1 cellular context compared by ENCODE assay signal in the genomic region with DNA sequence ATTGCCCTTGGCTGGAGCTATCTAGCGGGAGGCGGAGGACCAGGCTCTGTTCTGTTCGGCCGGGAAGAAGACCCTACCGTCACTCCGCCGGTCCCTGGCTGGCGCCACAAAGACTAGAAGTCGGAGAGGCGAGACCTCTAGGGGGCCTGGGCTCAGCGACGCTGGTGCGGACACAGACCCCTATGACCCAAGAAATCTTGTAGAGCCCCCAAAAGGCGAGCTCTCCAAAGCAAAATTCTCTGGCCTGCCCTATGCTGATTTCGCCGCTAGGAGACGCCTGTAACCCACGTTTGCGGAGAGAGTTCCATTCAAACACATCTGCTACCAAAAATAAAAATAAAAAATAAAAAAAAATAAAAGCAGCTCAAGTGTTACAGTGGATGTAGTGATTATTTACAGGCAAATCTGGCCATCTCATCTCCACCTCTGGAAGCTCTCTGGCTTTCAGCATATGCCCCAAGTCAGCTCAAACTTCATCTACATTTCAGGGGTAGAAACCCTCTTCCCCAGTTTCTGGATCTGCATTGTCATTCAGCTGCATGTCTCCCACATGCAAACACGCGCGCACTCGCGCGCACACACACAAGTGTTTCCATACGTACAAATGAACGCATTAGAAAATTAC.
TF ChIP-seq lines count a peak whose summit lies in the region.

No MANE protein-coding gene starts in this region.

TF ChIP-seq in K562, 482 proteins besides CTCF, POLR2A, EP300 and RAD21 (continued from another document):
- TF ChIP-seq, protein P1, sequence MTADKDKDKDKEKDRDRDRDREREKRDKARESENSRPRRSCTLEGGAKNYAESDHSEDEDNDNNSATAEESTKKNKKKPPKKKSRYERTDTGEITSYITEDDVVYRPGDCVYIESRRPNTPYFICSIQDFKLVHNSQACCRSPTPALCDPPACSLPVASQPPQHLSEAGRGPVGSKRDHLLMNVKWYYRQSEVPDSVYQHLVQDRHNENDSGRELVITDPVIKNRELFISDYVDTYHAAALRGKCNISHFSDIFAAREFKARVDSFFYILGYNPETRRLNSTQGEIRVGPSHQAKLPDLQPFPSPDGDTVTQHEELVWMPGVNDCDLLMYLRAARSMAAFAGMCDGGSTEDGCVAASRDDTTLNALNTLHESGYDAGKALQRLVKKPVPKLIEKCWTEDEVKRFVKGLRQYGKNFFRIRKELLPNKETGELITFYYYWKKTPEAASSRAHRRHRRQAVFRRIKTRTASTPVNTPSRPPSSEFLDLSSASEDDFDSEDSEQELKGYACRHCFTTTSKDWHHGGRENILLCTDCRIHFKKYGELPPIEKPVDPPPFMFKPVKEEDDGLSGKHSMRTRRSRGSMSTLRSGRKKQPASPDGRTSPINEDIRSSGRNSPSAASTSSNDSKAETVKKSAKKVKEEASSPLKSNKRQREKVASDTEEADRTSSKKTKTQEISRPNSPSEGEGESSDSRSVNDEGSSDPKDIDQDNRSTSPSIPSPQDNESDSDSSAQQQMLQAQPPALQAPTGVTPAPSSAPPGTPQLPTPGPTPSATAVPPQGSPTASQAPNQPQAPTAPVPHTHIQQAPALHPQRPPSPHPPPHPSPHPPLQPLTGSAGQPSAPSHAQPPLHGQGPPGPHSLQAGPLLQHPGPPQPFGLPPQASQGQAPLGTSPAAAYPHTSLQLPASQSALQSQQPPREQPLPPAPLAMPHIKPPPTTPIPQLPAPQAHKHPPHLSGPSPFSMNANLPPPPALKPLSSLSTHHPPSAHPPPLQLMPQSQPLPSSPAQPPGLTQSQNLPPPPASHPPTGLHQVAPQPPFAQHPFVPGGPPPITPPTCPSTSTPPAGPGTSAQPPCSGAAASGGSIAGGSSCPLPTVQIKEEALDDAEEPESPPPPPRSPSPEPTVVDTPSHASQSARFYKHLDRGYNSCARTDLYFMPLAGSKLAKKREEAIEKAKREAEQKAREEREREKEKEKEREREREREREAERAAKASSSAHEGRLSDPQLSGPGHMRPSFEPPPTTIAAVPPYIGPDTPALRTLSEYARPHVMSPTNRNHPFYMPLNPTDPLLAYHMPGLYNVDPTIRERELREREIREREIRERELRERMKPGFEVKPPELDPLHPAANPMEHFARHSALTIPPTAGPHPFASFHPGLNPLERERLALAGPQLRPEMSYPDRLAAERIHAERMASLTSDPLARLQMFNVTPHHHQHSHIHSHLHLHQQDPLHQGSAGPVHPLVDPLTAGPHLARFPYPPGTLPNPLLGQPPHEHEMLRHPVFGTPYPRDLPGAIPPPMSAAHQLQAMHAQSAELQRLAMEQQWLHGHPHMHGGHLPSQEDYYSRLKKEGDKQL (CRISPR knock-in tag; IDR thresholded peaks at IDR 0.05; ENCODE audit: borderline replicate concordance) = no peak
- TF ChIP-seq, protein P2, sequence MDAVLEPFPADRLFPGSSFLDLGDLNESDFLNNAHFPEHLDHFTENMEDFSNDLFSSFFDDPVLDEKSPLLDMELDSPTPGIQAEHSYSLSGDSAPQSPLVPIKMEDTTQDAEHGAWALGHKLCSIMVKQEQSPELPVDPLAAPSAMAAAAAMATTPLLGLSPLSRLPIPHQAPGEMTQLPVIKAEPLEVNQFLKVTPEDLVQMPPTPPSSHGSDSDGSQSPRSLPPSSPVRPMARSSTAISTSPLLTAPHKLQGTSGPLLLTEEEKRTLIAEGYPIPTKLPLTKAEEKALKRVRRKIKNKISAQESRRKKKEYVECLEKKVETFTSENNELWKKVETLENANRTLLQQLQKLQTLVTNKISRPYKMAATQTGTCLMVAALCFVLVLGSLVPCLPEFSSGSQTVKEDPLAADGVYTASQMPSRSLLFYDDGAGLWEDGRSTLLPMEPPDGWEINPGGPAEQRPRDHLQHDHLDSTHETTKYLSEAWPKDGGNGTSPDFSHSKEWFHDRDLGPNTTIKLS (IDR thresholded peaks at IDR 0.05; ENCODE audit: borderline replicate concordance, low read depth) = no peak
- TF ChIP-seq, protein P3, sequence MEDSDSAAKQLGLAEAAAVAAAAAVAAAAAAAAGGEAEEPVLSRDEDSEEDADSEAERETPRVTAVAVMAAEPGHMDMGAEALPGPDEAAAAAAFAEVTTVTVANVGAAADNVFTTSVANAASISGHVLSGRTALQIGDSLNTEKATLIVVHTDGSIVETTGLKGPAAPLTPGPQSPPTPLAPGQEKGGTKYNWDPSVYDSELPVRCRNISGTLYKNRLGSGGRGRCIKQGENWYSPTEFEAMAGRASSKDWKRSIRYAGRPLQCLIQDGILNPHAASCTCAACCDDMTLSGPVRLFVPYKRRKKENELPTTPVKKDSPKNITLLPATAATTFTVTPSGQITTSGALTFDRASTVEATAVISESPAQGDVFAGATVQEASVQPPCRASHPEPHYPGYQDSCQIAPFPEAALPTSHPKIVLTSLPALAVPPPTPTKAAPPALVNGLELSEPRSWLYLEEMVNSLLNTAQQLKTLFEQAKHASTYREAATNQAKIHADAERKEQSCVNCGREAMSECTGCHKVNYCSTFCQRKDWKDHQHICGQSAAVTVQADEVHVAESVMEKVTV (CRISPR knock-in tag; IDR thresholded peaks at IDR 0.05) = peak; percentile 50
- TF ChIP-seq MAFG (tag; conservative IDR thresholded peaks at IDR 0.05) = peak; percentile 38; the same call in 1 of the 2 replicates
- no peak for TF ChIP-seq MTA1 (IDR thresholded peaks at IDR 0.05; ENCODE audit: borderline replicate concordance)
- TF ChIP-seq, protein P4, sequence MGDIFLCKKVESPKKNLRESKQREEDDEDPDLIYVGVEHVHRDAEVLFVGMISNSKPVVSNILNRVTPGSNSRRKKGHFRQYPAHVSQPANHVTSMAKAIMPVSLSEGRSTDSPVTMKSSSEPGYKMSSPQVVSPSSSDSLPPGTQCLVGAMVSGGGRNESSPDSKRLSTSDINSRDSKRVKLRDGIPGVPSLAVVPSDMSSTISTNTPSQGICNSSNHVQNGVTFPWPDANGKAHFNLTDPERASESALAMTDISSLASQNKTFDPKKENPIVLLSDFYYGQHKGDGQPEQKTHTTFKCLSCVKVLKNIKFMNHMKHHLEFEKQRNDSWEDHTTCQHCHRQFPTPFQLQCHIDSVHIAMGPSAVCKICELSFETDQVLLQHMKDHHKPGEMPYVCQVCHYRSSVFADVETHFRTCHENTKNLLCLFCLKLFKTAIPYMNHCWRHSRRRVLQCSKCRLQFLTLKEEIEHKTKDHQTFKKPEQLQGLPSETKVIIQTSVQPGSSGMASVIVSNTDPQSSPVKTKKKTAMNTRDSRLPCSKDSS (IDR thresholded peaks at IDR 0.05; ENCODE audit: low read depth, partially characterized antibody) = no peak
- TF ChIP-seq, protein P5, sequence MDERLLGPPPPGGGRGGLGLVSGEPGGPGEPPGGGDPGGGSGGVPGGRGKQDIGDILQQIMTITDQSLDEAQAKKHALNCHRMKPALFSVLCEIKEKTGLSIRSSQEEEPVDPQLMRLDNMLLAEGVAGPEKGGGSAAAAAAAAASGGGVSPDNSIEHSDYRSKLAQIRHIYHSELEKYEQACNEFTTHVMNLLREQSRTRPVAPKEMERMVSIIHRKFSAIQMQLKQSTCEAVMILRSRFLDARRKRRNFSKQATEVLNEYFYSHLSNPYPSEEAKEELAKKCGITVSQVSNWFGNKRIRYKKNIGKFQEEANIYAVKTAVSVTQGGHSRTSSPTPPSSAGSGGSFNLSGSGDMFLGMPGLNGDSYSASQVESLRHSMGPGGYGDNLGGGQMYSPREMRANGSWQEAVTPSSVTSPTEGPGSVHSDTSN (CRISPR knock-in tag; IDR thresholded peaks at IDR 0.05; ENCODE audit: low read depth) = no peak
- TF ChIP-seq, protein P5 (tag; conservative IDR thresholded peaks at IDR 0.05; ENCODE audit: low read depth) = 0 out of 2 replicates have a peak, but pooled peaks have one; percentile 5
- no peak for TF ChIP-seq HDAC3 (IDR thresholded peaks at IDR 0.05; ENCODE audit: borderline replicate concordance, partially characterized antibody)
- TF ChIP-seq MCM5 (IDR thresholded peaks at IDR 0.05; ENCODE audit: low read depth) = no peak
- 0 out of 2 replicates have a peak, but pooled peaks have one; percentile 21 for TF ChIP-seq SMC3 (conservative IDR thresholded peaks at IDR 0.05; ENCODE audit: insufficient read depth, low read depth, low read length)
- TF ChIP-seq POU5F1 (IDR thresholded peaks at IDR 0.05; ENCODE audit: borderline replicate concordance, low read depth, low read length, partially characterized antibody) = no peak
- TF ChIP-seq ZNF282 (CRISPR knock-in tag; IDR thresholded peaks at IDR 0.05) = no peak
